ENCODE assay signal across 8 cellular contexts in the genomic region with DNA sequence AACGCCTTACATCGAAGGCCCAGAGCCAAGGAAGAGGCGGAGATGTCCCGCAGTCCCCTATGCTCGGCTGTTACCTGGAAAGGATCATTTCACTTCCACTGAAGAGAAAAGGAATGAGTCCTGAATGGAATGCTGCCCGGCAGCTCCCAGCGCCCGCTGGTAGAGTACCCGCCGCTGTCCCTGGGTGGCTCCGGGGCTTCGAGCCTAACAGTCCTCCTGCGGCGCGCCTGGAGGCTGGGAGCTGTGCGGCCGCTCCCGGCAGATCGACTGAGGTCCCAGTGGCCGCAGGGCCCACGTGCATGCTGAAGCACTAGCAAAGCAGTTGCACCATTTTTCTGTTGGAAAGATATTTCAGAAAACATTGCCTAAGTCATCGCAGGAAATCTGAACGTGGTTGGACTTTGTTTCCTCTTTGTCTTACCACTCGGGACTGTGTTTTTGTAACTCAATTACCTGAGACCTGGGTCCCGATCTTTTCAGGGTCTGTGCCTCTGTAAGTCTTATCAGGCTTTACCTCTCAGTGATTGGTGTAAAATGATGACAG. TPM values are rescaled to one million over a fixed set of nuclear protein-coding genes. Genes with fewer than 3 reads are reported as not detected.
DNase-seq lines count a peak whose midpoint lies in the region; ATAC-seq and TF ChIP-seq lines count a peak whose summit lies in the region.

No MANE protein-coding gene starts in this region.

- no peak for TF ChIP-seq CTCF in C4-2B (conservative IDR thresholded peaks at IDR 0.05)

- no peak overlapping the region for H3K27ac Mint-ChIP-seq in activated CD4-positive, alpha-beta memory T cell treated with anti-CD3 and anti-CD28 coated beads, Interleukin-2, amount 10 ng/mL, durations not matched to agents 7 days and 5 days

- POLR2A ChIA-PET in activated CD4-positive, alpha-beta memory T cell treated with anti-CD3 and anti-CD28 coated beads, Interleukin-2, amount 10 ng/mL, durations not matched to agents 7 days and 5 days (lab: Charles Lee), result no interaction called here

- CTCF ChIA-PET in activated CD4-positive, alpha-beta memory T cell treated with anti-CD3 and anti-CD28 coated beads, Interleukin-2, amount 10 ng/mL, durations not matched to agents 7 days and 5 days (lab: Charles Lee), result interaction anchor here (0.5 to 4.3 kb wide), 3 partner anchors 55 to 314 kb away, joined by 3 to 17 read pairs (median 5); no protein-coding TSS in a partner anchor

- peaks cover 6% of the 10 kb centered on the region for H3K36me3 Mint-ChIP-seq in activated CD4-positive, alpha-beta memory T cell treated with anti-CD3 and anti-CD28 coated beads, Interleukin-2, amount 10 ng/mL, durations not matched to agents 7 days and 5 days (ENCODE audit: low read depth)

- no peaks in the 10 kb centered on the region for H3K9me3 Mint-ChIP-seq in activated CD4-positive, alpha-beta memory T cell treated with anti-CD3 and anti-CD28 coated beads, Interleukin-2, amount 10 ng/mL, durations not matched to agents 7 days and 5 days

- intact Hi-C loops in head of caudate nucleus (cut with DNase I), result loop anchor here (5.0 kb wide), 1 partner anchor 382 kb away; no protein-coding TSS in a partner anchor

- H3K4me3 Mint-ChIP-seq in activated CD4-positive, alpha-beta memory T cell treated with anti-CD3 and anti-CD28 coated beads, Interleukin-2, amount 10 ng/mL, durations not matched to agents 7 days and 5 days, result peak overlapping the region; percentile 24

- H3K27ac ChIP-seq in C4-2B, result peak overlapping the region; percentile 5; the same call in 1 of the 2 replicates

- no peak for ATAC-seq in GM21737 (IDR thresholded peaks at IDR 0.05; ENCODE audit: unreplicated experiment)

- peaks cover 41% of the 10 kb centered on the region for H3K27me3 Mint-ChIP-seq in activated CD4-positive, alpha-beta memory T cell treated with anti-CD3 and anti-CD28 coated beads, Interleukin-2, amount 10 ng/mL, durations not matched to agents 7 days and 5 days

- peak; percentile 97 for DNase-seq in HuH-7.5 (ENCODE audit: low spot score)
- no peak for DNase-seq in activated CD4-positive, alpha-beta memory T cell treated with anti-CD3 and anti-CD28 coated beads, Interleukin-2, amount 10 ng/mL, durations not matched to agents 7 days and 5 days
- peak; percentile 30 to 88 (median 72) for DNase-seq in head of caudate nucleus
- peak; percentile 36 for DNase-seq in occipital lobe (lab: John Stamatoyannopoulos, UW)
- DNase-seq in A172 (ENCODE audit: low spot score), result no peak
- DNase-seq in SW 1271 (lab: John Stamatoyannopoulos, UW), result no peak

- H3K4me1 Mint-ChIP-seq in activated CD4-positive, alpha-beta memory T cell treated with anti-CD3 and anti-CD28 coated beads, Interleukin-2, amount 10 ng/mL, durations not matched to agents 7 days and 5 days, result peaks cover 49% of the 10 kb centered on the region

RNA-seq across cellular contexts. Expression of gene RNU6-1, which starts 1.0 kb away (rescaled TPM):
- total RNA-seq in activated CD4-positive, alpha-beta memory T cell treated with anti-CD3 and anti-CD28 coated beads, Interleukin-2, amount 10 ng/mL, durations not matched to agents 7 days and 5 days, result not detected
- total RNA-seq in occipital lobe, result not detected
- not detected in 2 replicates for total RNA-seq in A172 (2014; rRNA removed; shearing (Covaris generic))

RNA-seq across cellular contexts. Expression of gene SKOR1, which starts 13.6 kb away (rescaled TPM):
- total RNA-seq in activated CD4-positive, alpha-beta memory T cell treated with anti-CD3 and anti-CD28 coated beads, Interleukin-2, amount 10 ng/mL, durations not matched to agents 7 days and 5 days, result under 1 TPM; 0.23 to 0.25 TPM
- total RNA-seq in occipital lobe, result 0.16 TPM
- not detected in 2 replicates for total RNA-seq in A172 (2014; rRNA removed; shearing (Covaris generic))

Comparison
In these comparisons a context has a peak if more than half of its experiments do, and no peak if none do; other contexts are left out.
1. DNase-seq: peak in HuH-7.5 (single experiment), head of caudate nucleus (42 of 42) and occipital lobe (single experiment); none in activated CD4-positive, alpha-beta memory T cell treated with anti-CD3 and anti-CD28 coated beads, Interleukin-2, amount 10 ng/mL, durations not matched to agents 7 days and 5 days (single experiment), A172 (single experiment) and SW 1271 (0 of 2).